8 cellular contexts compared by ENCODE assay signal in genomic region chrX:1336331-1337143, GRCh38. TPM values are rescaled to one million over a fixed set of nuclear protein-coding genes. Genes with fewer than 3 reads are reported as not detected.
DNase-seq lines count a peak whose midpoint lies in the region; ATAC-seq lines count a peak whose summit lies in the region.

IL3RA (plus strand) TSS chrX:1336785; CDS start chrX:1341766, 4,981 bp downstream.

- H3K9me3 ChIP-seq in subcutaneous abdominal adipose tissue (ENCODE audit: control insufficient read depth in 5 of 5, low read length in 5 of 5), result peaks cover 0 to 9% (median 5%) of the 10 kb centered on the region in 5 donors

- H3K27me3 ChIP-seq in subcutaneous abdominal adipose tissue (ENCODE audit: control insufficient read depth in 5 of 5, insufficient read depth in 4 of 5, low read length in 5 of 5), result peaks cover 0 to 4% (median 0%) of the 10 kb centered on the region in 5 donors

- peaks cover 0 to 4% (median 3%) of the 10 kb centered on the region in 5 donors for H3K36me3 ChIP-seq in subcutaneous abdominal adipose tissue (ENCODE audit: control insufficient read depth in 5 of 5, insufficient read depth in 5 of 5, low read length in 5 of 5)

- H3K4me1 Mint-ChIP-seq in activated CD4-positive, alpha-beta T cell treated with anti-CD3 and anti-CD28 coated beads, Interleukin-2, amount 10 ng/mL, durations not matched to agents 7 days and 5 days, result peaks cover 36% of the 10 kb centered on the region
- peaks cover 27% of the 10 kb centered on the region for H3K4me1 Mint-ChIP-seq in activated T-helper 1 cell treated with anti-CD3 and anti-CD28 coated beads, Interleukin-12 subunit alpha, Interleukin-12 subunit beta, Interleukin-2, Interleukin-4 antibody, amounts not matched to agents 30 ng/mL and 10 ng/mL and 1 ng/mL, durations not matched to agents 14 hours and 24 hours and 36 hours (ENCODE audit: low read depth)

- peak within 1 kb of the TSS; percentile 51 to 82 (median 75) for H3K4me3 ChIP-seq in subcutaneous abdominal adipose tissue (ENCODE audit: low read depth in 1 of 5, low read length in 5 of 5)

- H3K27me3 Mint-ChIP-seq in activated CD4-positive, alpha-beta T cell treated with anti-CD3 and anti-CD28 coated beads, Interleukin-2, amount 10 ng/mL, durations not matched to agents 7 days and 5 days, result peaks cover 1% of the 10 kb centered on the region
- H3K27me3 Mint-ChIP-seq in activated T-helper 1 cell treated with anti-CD3 and anti-CD28 coated beads, Interleukin-12 subunit alpha, Interleukin-12 subunit beta, Interleukin-2, Interleukin-4 antibody, amounts not matched to agents 30 ng/mL and 10 ng/mL and 1 ng/mL, durations not matched to agents 14 hours and 24 hours and 36 hours (ENCODE audit: insufficient read depth), result no peaks in the 10 kb centered on the region

- peaks cover 8% of the 10 kb centered on the region for H3K9me3 Mint-ChIP-seq in activated CD4-positive, alpha-beta T cell treated with anti-CD3 and anti-CD28 coated beads, Interleukin-2, amount 10 ng/mL, durations not matched to agents 7 days and 5 days
- H3K9me3 Mint-ChIP-seq in activated T-helper 1 cell treated with anti-CD3 and anti-CD28 coated beads, Interleukin-12 subunit alpha, Interleukin-12 subunit beta, Interleukin-2, Interleukin-4 antibody, amounts not matched to agents 30 ng/mL and 10 ng/mL and 1 ng/mL, durations not matched to agents 14 hours and 24 hours and 36 hours, result peaks cover 4% of the 10 kb centered on the region

- peak within 1 kb of the TSS; percentile 86 for H3K4me3 Mint-ChIP-seq in activated CD4-positive, alpha-beta T cell treated with anti-CD3 and anti-CD28 coated beads, Interleukin-2, amount 10 ng/mL, durations not matched to agents 7 days and 5 days
- H3K4me3 Mint-ChIP-seq in activated T-helper 1 cell treated with anti-CD3 and anti-CD28 coated beads, Interleukin-12 subunit alpha, Interleukin-12 subunit beta, Interleukin-2, Interleukin-4 antibody, amounts not matched to agents 30 ng/mL and 10 ng/mL and 1 ng/mL, durations not matched to agents 14 hours and 24 hours and 36 hours, result peak within 1 kb of the TSS; percentile 85

- peaks cover 0 to 22% (median 7%) of the 10 kb centered on the region in 5 donors for H3K4me1 ChIP-seq in subcutaneous abdominal adipose tissue (ENCODE audit: control insufficient read depth in 5 of 5, insufficient read depth in 5 of 5, low read length in 5 of 5)

- peak within 1 kb of the TSS; percentile 24 to 87 (median 75) for H3K9ac ChIP-seq in subcutaneous abdominal adipose tissue (ENCODE audit: low read length in 5 of 5)

- peak; percentile 47 for ATAC-seq in HG03103 (IDR thresholded peaks at IDR 0.05; ENCODE audit: low read depth, unreplicated experiment)

- H3K36me3 Mint-ChIP-seq in activated CD4-positive, alpha-beta T cell treated with anti-CD3 and anti-CD28 coated beads, Interleukin-2, amount 10 ng/mL, durations not matched to agents 7 days and 5 days (ENCODE audit: low read depth), result peaks cover 17% of the 10 kb centered on the region
- H3K36me3 Mint-ChIP-seq in activated T-helper 1 cell treated with anti-CD3 and anti-CD28 coated beads, Interleukin-12 subunit alpha, Interleukin-12 subunit beta, Interleukin-2, Interleukin-4 antibody, amounts not matched to agents 30 ng/mL and 10 ng/mL and 1 ng/mL, durations not matched to agents 14 hours and 24 hours and 36 hours (ENCODE audit: low read depth), result peaks cover 13% of the 10 kb centered on the region

- peak; percentile 34 for DNase-seq in activated CD4-positive, alpha-beta T cell treated with anti-CD3 and anti-CD28 coated beads, Interleukin-2, amount 10 ng/mL, durations not matched to agents 7 days and 5 days
- no peak for DNase-seq in activated CD4-positive, alpha-beta T cell treated with anti-CD3 and anti-CD28 coated beads, Interleukin-2, amount 50 U/mL, for 48 hours
- DNase-seq in activated T-helper 1 cell treated with anti-CD3 and anti-CD28 coated beads, Interleukin-12 subunit alpha, Interleukin-12 subunit beta, Interleukin-2, Interleukin-4 antibody, amounts not matched to agents 30 ng/mL and 10 ng/mL and 1 ng/mL, durations not matched to agents 14 hours and 24 hours and 36 hours (ENCODE audit: low spot score), result peak; percentile 29
- peak; percentile 55 for DNase-seq in left kidney (ENCODE audit: low read depth, low spot score)
- no peak for DNase-seq in NCI-H82 treated with DMSO at 0.1 percent for 48 hours (lab: John Stamatoyannopoulos, UW; ENCODE audit: unreplicated experiment)
- DNase-seq in activated effector memory CD4-positive, alpha-beta T cell treated with anti-CD3 and anti-CD28 coated beads, Interleukin-2, amount 50 U/mL, for 16 hours, result no peak

- intact Hi-C loops in activated T-helper 1 cell treated with anti-CD3 and anti-CD28 coated beads, Interleukin-12 subunit alpha, Interleukin-12 subunit beta, Interleukin-2, Interleukin-4 antibody, amounts not matched to agents 30 ng/mL and 10 ng/mL and 1 ng/mL, durations not matched to agents 14 hours and 24 hours and 36 hours (cut with micrococcal nuclease), result loop anchor here (10.0 kb wide), 1 partner anchor 1378 kb away; no protein-coding TSS in a partner anchor

- POLR2A ChIA-PET in activated CD4-positive, alpha-beta T cell treated with anti-CD3 and anti-CD28 coated beads, Interleukin-2, amount 10 ng/mL, durations not matched to agents 7 days and 5 days (lab: Charles Lee), result no interaction called here

- H3K27ac Mint-ChIP-seq in activated CD4-positive, alpha-beta T cell treated with anti-CD3 and anti-CD28 coated beads, Interleukin-2, amount 10 ng/mL, durations not matched to agents 7 days and 5 days, result peak within 1 kb of the TSS; percentile 89
- H3K27ac Mint-ChIP-seq in activated T-helper 1 cell treated with anti-CD3 and anti-CD28 coated beads, Interleukin-12 subunit alpha, Interleukin-12 subunit beta, Interleukin-2, Interleukin-4 antibody, amounts not matched to agents 30 ng/mL and 10 ng/mL and 1 ng/mL, durations not matched to agents 14 hours and 24 hours and 36 hours, result peak within 1 kb of the TSS; percentile 53

- peak within 1 kb of the TSS; percentile 70 for H3K27ac ChIP-seq in subcutaneous abdominal adipose tissue (ENCODE audit: low read depth, low read length)

- CTCF ChIA-PET in activated CD4-positive, alpha-beta T cell treated with anti-CD3 and anti-CD28 coated beads, Interleukin-2, amount 10 ng/mL, durations not matched to agents 7 days and 5 days (lab: Charles Lee), result no interaction called here

RNA-seq across cellular contexts. Expression of gene IL3RA, which starts in this region (rescaled TPM):
- 1 to 10 TPM; 6.4 to 7.1 TPM for total RNA-seq in activated CD4-positive, alpha-beta T cell treated with anti-CD3 and anti-CD28 coated beads, Interleukin-2, amount 10 ng/mL, durations not matched to agents 7 days and 5 days
- 4.2 and 5.3 TPM in 2 replicates for total RNA-seq in activated T-helper 1 cell treated with anti-CD3 and anti-CD28 coated beads, Interleukin-12 subunit alpha, Interleukin-12 subunit beta, Interleukin-2, Interleukin-4 antibody, amounts not matched to agents 30 ng/mL and 10 ng/mL and 1 ng/mL, durations not matched to agents 14 hours and 24 hours and 36 hours

Comparison
In these comparisons a context has a peak if more than half of its experiments do, and no peak if none do; other contexts are left out.
1. DNase-seq: peak in activated CD4-positive, alpha-beta T cell treated with anti-CD3 and anti-CD28 coated beads, Interleukin-2, amount 10 ng/mL, durations not matched to agents 7 days and 5 days (single experiment), activated T-helper 1 cell treated with anti-CD3 and anti-CD28 coated beads, Interleukin-12 subunit alpha, Interleukin-12 subunit beta, Interleukin-2, Interleukin-4 antibody, amounts not matched to agents 30 ng/mL and 10 ng/mL and 1 ng/mL, durations not matched to agents 14 hours and 24 hours and 36 hours (single experiment) and left kidney (single experiment); none in activated CD4-positive, alpha-beta T cell treated with anti-CD3 and anti-CD28 coated beads, Interleukin-2, amount 50 U/mL, for 48 hours (0 of 2), NCI-H82 treated with DMSO at 0.1 percent for 48 hours (single experiment) and activated effector memory CD4-positive, alpha-beta T cell treated with anti-CD3 and anti-CD28 coated beads, Interleukin-2, amount 50 U/mL, for 16 hours (single experiment).